Comparison of ENCODE assay signal across 18 cellular contexts in the genomic region with DNA sequence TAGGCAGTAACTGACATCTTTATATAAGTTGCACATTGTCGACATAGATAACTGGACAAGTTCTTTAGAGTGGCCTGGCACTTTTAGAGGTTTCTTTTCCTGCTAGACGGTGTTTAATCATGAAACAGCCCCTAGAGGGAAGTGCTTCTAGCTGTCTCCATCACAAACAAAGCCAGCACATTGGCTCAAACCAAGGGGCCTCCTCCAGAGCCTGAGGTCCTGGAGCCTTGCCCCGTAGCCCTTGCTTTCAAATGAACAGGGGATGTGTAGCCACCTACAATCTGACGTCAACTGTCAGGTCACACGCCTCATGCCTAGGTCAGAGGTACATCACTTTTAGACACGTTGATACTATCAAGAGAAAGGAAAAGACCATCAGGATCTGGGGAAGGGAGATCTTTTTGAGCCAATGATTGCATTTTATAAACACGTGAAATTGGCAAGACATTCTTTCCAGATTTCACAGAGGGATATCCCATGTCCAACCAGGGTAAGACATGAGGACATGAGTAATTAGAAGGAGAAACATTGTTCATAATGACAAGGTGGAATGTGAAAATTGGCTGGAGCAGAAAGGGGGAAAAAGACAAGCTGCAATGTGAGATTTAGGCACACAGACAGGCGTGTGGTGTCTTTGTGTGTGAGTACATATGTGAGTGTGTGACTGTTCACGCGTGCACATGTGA.
"Had no signal": no experiment of that assay in that cellular context is flagged by ENCODE, and none has a peak within 500 bp of the region (broad histone marks: within the 10 kb centered on the region; RNA-seq: fewer than 3 reads in every experiment).

No MANE protein-coding gene starts in this region.

- FAIRE-seq: astrocyte, bronchial epithelial cell, kidney, pancreas had no signal

- H3K36me3 ChIP-seq: adrenal gland, pancreas, transverse colon had no signal

- H3K9me3 ChIP-seq: adrenal gland, pancreas, transverse colon had no signal

- H3K4me3 ChIP-seq: adrenal gland, pancreas, transverse colon had no signal

- H3K4me1 ChIP-seq: adrenal gland, pancreas, transverse colon had no signal

- H3K27me3 ChIP-seq: adrenal gland, pancreas, transverse colon had no signal

- ATAC-seq: activated CD4-positive, CD25-positive, alpha-beta regulatory T cell treated with anti-CD3 and anti-CD28 coated beads, Interleukin-2, amount 50 U/mL, for 24 hours; activated naive CD4-positive, alpha-beta T cell treated with anti-CD3 and anti-CD28 coated beads, Interleukin-2, amount 50 U/mL, for 72 hours; activated T-cell treated with anti-CD3 and anti-CD28 coated beads, Interleukin-2, amount 50 U/mL, for 72 hours; effector memory CD8-positive, alpha-beta T cell; naive thymus-derived CD8-positive, alpha-beta T cell; pancreas had no signal

- H3K27ac ChIP-seq: adrenal gland, pancreas had no signal

- DNase-seq: activated CD4-positive, alpha-beta T cell treated with anti-CD3 and anti-CD28 coated beads, Interleukin-2, amount 50 U/mL, for 1 hour; activated CD8-positive, alpha-beta memory T cell treated with anti-CD3 and anti-CD28 coated beads, Interleukin-2, amount 50 U/mL, for 48 hours; activated gamma-delta T cell treated with Interleukin-2 at 50 U/mL for 16 hours; activated T-cell treated with anti-CD3 and anti-CD28 coated beads, Interleukin-2, amount 50 U/mL, for 72 hours; adrenal gland; effector memory CD8-positive, alpha-beta T cell; foreskin melanocyte; kidney; naive thymus-derived CD8-positive, alpha-beta T cell; pancreas; stimulated activated CD4-positive, alpha-beta T cell treated with anti-CD3 and anti-CD28 coated beads, Interleukin-12 subunit alpha, Interleukin-12 subunit beta, amount 100 ng/mL, for 4 hours; stimulated activated CD4-positive, alpha-beta T cell treated with anti-CD3 and anti-CD28 coated beads, Interleukin-2, amount 100 ng/mL, for 24 hours; T1000; transverse colon had no signal
